Comparison of ENCODE assay signal across 23 cellular contexts in the genomic region with DNA sequence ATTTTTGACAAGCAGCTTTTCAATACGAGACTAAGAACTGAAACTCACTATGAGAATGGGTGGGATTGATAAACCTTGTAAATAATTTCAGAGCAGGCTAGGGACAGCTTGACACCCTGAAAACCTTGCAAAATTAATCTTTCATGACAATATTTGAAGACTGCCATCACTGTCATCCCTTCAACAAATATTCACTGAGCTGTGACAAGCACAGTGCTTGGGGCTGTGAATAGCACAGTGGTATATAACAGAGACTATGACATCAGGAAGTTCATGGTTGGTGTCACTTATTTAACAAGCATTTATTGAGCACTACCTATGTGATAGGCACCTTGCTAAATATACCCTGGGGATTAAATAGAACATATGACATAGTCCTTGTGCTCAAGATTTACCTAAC.
DNase-seq lines count a peak whose midpoint lies in the region; ATAC-seq, FAIRE-seq and TF ChIP-seq lines count a peak whose summit lies in the region.
"Had no signal": no experiment of that assay in that cellular context is flagged by ENCODE, and none has a peak within 500 bp of the region (broad histone marks: within the 10 kb centered on the region; RNA-seq: fewer than 3 reads in every experiment).

No MANE protein-coding gene starts in this region.

- no peaks in the 10 kb centered on the region for H3K4me1 ChIP-seq in HAP-1
- H3K4me1 ChIP-seq: tibial nerve had no signal

- peak; percentile 49 for ATAC-seq in GM19025 (IDR thresholded peaks at IDR 0.05; ENCODE audit: low read depth, unreplicated experiment)
- peak; percentile 74 for ATAC-seq in HG03432 (IDR thresholded peaks at IDR 0.05; ENCODE audit: unreplicated experiment)
- ATAC-seq in HG02970 (IDR thresholded peaks at IDR 0.05; ENCODE audit: low FRiP score, unreplicated experiment), result no peak
- no peak for ATAC-seq in activated CD8-positive, alpha-beta T cell treated with anti-CD3 and anti-CD28 coated beads for 36 hours
- ATAC-seq: effector memory CD8-positive, alpha-beta T cell; right cardiac atrium; stimulated activated effector memory CD8-positive, alpha-beta T cell treated with anti-CD3 and anti-CD28 coated beads, Interleukin-12 subunit alpha, Interleukin-12 subunit beta, amount 100 ng/mL, for 72 hours had no signal

- no peaks in the 10 kb centered on the region for H3K4me1 Mint-ChIP-seq in activated CD8-positive, alpha-beta T cell treated with anti-CD3 and anti-CD28 coated beads for 36 hours (ENCODE audit: low read depth)
- no peaks in the 10 kb centered on the region for H3K4me1 Mint-ChIP-seq in HFFc6 (ENCODE audit: low read depth)
- H3K4me1 Mint-ChIP-seq: immature natural killer cell; stimulated activated effector memory CD8-positive, alpha-beta T cell treated with anti-CD3 and anti-CD28 coated beads, Interleukin-12 subunit alpha, Interleukin-12 subunit beta, amount 100 ng/mL, for 72 hours had no signal

- POLR2A ChIA-PET in activated CD8-positive, alpha-beta T cell treated with anti-CD3 and anti-CD28 coated beads for 36 hours (lab: Charles Lee), result no interaction called here

- CTCF ChIA-PET in activated CD8-positive, alpha-beta T cell treated with anti-CD3 and anti-CD28 coated beads for 36 hours (lab: Charles Lee), result no interaction called here

- no peak overlapping the region for H3K27ac Mint-ChIP-seq in activated CD8-positive, alpha-beta T cell treated with anti-CD3 and anti-CD28 coated beads for 36 hours
- no peak overlapping the region for H3K27ac Mint-ChIP-seq in HFFc6
- H3K27ac Mint-ChIP-seq: activated naive CD4-positive, alpha-beta T cell treated with anti-CD3 and anti-CD28 coated beads for 36 hours; effector memory CD8-positive, alpha-beta T cell; immature natural killer cell; stimulated activated effector memory CD8-positive, alpha-beta T cell treated with anti-CD3 and anti-CD28 coated beads, Interleukin-12 subunit alpha, Interleukin-12 subunit beta, amount 100 ng/mL, for 72 hours had no signal

- FAIRE-seq in H54 (lab: Jason Lieb, UNC), result peak; percentile 55
- FAIRE-seq: astrocyte had no signal

- no peak overlapping the region for H3K4me3 Mint-ChIP-seq in activated CD8-positive, alpha-beta T cell treated with anti-CD3 and anti-CD28 coated beads for 36 hours
- no peak overlapping the region for H3K4me3 Mint-ChIP-seq in HFFc6
- H3K4me3 Mint-ChIP-seq: activated naive CD4-positive, alpha-beta T cell treated with anti-CD3 and anti-CD28 coated beads for 36 hours; effector memory CD8-positive, alpha-beta T cell; immature natural killer cell; stimulated activated effector memory CD8-positive, alpha-beta T cell treated with anti-CD3 and anti-CD28 coated beads, Interleukin-12 subunit alpha, Interleukin-12 subunit beta, amount 100 ng/mL, for 72 hours had no signal

- intact Hi-C loops in activated CD8-positive, alpha-beta T cell treated with anti-CD3 and anti-CD28 coated beads for 36 hours (cut with micrococcal nuclease), result no loop called here

- no peak for TF ChIP-seq CTCF in GM13977 (IDR thresholded peaks at IDR 0.05; ENCODE audit: extremely low read depth, insufficient read depth, missing control alignments)
- TF ChIP-seq CTCF in activated CD8-positive, alpha-beta T cell treated with anti-CD3 and anti-CD28 coated beads for 36 hours (IDR thresholded peaks at IDR 0.05), result no peak
- no peak for TF ChIP-seq CTCF in HFFc6 (IDR thresholded peaks at IDR 0.05)

- no peaks in the 10 kb centered on the region for H3K36me3 ChIP-seq in HAP-1 (replicated peaks)
- H3K36me3 ChIP-seq: tibial nerve had no signal

- DNase-seq in GM13977 (ENCODE audit: low spot score) (peak; percentile 10), H54 (ENCODE audit: insufficient read length, low spot score) (no peak), HFFc6 (no peak), HAP-1 (ENCODE audit: low spot score in 2 of 2) (no peak)
- DNase-seq in activated CD8-positive, alpha-beta T cell treated with anti-CD3 and anti-CD28 coated beads for 36 hours, result no peak
- DNase-seq: activated CD4-positive, alpha-beta T cell treated with anti-CD3 and anti-CD28 coated beads, Interleukin-2, amount 50 U/mL, for 4 hours; activated naive CD4-positive, alpha-beta T cell treated with anti-CD3 and anti-CD28 coated beads for 36 hours; effector memory CD8-positive, alpha-beta T cell; head of caudate nucleus; immature natural killer cell; NCI-H2171 treated with DMSO at 0.1 percent for 48 hours; NCI-H774; occipital lobe; right cardiac atrium; SIG-M5; stimulated activated CD4-positive, alpha-beta T cell treated with anti-CD3 and anti-CD28 coated beads, Interleukin-15, amount 100 ng/mL, for 24 hours had no signal

- no peaks in the 10 kb centered on the region for H3K9me3 Mint-ChIP-seq in activated CD8-positive, alpha-beta T cell treated with anti-CD3 and anti-CD28 coated beads for 36 hours
- no peaks in the 10 kb centered on the region for H3K9me3 Mint-ChIP-seq in HFFc6
- H3K9me3 Mint-ChIP-seq: activated naive CD4-positive, alpha-beta T cell treated with anti-CD3 and anti-CD28 coated beads for 36 hours had no signal

- H3K4me3 ChIP-seq in HAP-1, result no peak overlapping the region
- H3K4me3 ChIP-seq: lung, tibial nerve had no signal

- no peaks in the 10 kb centered on the region for H3K36me3 Mint-ChIP-seq in activated CD8-positive, alpha-beta T cell treated with anti-CD3 and anti-CD28 coated beads for 36 hours (ENCODE audit: low read depth)
- no peaks in the 10 kb centered on the region for H3K36me3 Mint-ChIP-seq in HFFc6 (ENCODE audit: low read depth)
- H3K36me3 Mint-ChIP-seq: immature natural killer cell; stimulated activated effector memory CD8-positive, alpha-beta T cell treated with anti-CD3 and anti-CD28 coated beads, Interleukin-12 subunit alpha, Interleukin-12 subunit beta, amount 100 ng/mL, for 72 hours had no signal

- no peaks in the 10 kb centered on the region for H3K27me3 ChIP-seq in HAP-1 (ENCODE audit: low read depth)
- H3K27me3 ChIP-seq: tibial nerve had no signal

- no peaks in the 10 kb centered on the region for H3K27me3 Mint-ChIP-seq in activated CD8-positive, alpha-beta T cell treated with anti-CD3 and anti-CD28 coated beads for 36 hours
- no peaks in the 10 kb centered on the region for H3K27me3 Mint-ChIP-seq in HFFc6 (ENCODE audit: insufficient read depth)
- H3K27me3 Mint-ChIP-seq: effector memory CD8-positive, alpha-beta T cell had no signal

- TF ChIP-seq POLR2A in H54 (IDR thresholded peaks at IDR 0.05; ENCODE audit: low read depth, low read length), result no peak

- H3K9me3 ChIP-seq in HAP-1, result no peaks in the 10 kb centered on the region
- H3K9me3 ChIP-seq: tibial nerve had no signal

- in situ Hi-C loops in GM13977 (cut with MboI; ENCODE audit: low pct_unique_long_range_greater_than_20kb, low sequenced_read_pairs, unreplicated experiment) (no loop called here), HAP-1 (cut with MboI; ENCODE audit: low sequenced_read_pairs) (no loop called here)

Comparison
In these comparisons a context has a peak if more than half of its experiments do, and no peak if none do; other contexts are left out.
1. ATAC-seq: peak in GM19025 (single experiment) and HG03432 (single experiment); none in HG02970 (single experiment) and activated CD8-positive, alpha-beta T cell treated with anti-CD3 and anti-CD28 coated beads for 36 hours (single experiment).